1 cellular context compared by ENCODE assay signal in the genomic region with DNA sequence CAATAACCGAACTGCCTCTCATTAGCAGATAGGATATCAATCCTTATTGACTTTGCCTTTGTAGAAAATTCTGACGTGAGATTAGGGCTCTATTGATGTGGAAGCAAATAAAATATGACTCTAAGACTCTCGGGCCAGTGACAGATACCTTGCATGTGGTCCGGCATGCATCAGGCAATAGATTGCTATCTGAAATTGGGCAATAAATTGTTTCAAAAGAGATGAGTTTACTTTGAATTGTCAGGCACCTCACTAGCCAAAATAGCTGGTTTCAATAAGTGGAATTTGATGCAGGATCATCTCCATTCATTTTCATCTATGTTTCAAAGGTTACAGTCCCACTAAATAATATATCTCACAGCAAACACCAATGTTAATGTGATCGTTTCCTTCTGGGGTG.
TF ChIP-seq lines count a peak whose summit lies in the region.

No MANE protein-coding gene starts in this region.

TF ChIP-seq in liver, 16 proteins besides CTCF, POLR2A, EP300 and RAD21 (continued from another document):
- TF ChIP-seq, protein P1, sequence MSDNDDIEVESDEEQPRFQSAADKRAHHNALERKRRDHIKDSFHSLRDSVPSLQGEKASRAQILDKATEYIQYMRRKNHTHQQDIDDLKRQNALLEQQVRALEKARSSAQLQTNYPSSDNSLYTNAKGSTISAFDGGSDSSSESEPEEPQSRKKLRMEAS (IDR thresholded peaks at IDR 0.05), result no peak
- TF ChIP-seq NR2F2 (IDR thresholded peaks at IDR 0.05) (no peak), EGR1 (IDR thresholded peaks at IDR 0.05; ENCODE audit: low read depth in 2 of 2) (no peak), JUND (IDR thresholded peaks at IDR 0.05) (no peak)
- TF ChIP-seq, protein P2, sequence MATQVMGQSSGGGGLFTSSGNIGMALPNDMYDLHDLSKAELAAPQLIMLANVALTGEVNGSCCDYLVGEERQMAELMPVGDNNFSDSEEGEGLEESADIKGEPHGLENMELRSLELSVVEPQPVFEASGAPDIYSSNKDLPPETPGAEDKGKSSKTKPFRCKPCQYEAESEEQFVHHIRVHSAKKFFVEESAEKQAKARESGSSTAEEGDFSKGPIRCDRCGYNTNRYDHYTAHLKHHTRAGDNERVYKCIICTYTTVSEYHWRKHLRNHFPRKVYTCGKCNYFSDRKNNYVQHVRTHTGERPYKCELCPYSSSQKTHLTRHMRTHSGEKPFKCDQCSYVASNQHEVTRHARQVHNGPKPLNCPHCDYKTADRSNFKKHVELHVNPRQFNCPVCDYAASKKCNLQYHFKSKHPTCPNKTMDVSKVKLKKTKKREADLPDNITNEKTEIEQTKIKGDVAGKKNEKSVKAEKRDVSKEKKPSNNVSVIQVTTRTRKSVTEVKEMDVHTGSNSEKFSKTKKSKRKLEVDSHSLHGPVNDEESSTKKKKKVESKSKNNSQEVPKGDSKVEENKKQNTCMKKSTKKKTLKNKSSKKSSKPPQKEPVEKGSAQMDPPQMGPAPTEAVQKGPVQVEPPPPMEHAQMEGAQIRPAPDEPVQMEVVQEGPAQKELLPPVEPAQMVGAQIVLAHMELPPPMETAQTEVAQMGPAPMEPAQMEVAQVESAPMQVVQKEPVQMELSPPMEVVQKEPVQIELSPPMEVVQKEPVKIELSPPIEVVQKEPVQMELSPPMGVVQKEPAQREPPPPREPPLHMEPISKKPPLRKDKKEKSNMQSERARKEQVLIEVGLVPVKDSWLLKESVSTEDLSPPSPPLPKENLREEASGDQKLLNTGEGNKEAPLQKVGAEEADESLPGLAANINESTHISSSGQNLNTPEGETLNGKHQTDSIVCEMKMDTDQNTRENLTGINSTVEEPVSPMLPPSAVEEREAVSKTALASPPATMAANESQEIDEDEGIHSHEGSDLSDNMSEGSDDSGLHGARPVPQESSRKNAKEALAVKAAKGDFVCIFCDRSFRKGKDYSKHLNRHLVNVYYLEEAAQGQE (IDR thresholded peaks at IDR 0.05), result no peak
- TF ChIP-seq, protein P3, sequence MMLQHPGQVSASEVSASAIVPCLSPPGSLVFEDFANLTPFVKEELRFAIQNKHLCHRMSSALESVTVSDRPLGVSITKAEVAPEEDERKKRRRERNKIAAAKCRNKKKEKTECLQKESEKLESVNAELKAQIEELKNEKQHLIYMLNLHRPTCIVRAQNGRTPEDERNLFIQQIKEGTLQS (IDR thresholded peaks at IDR 0.05), result no peak
